8 cellular contexts compared by ENCODE assay signal in the genomic region with DNA sequence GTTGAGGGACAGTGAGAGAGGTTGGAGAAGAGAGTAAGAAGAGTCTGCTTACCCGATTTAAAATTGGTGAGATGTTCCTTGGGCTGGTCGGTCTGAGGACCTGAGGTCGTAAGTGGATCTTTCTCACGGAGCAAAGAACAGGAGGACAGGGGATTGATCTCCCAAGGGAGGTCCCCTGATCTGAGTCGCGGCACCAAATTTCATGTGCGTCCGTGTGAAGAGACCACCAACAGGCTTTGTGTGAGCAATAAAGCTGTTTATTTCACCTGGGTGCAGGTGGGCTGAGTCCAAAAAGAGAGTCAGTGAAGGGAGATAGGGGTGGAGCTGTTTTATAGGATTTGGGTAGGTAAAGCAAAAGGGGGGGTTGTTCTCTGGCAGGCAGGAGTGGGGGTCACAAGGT. TPM values are rescaled to one million over a fixed set of nuclear protein-coding genes. Genes with fewer than 3 reads are reported as not detected.
"Had no signal": no experiment of that assay in that cellular context is flagged by ENCODE, and none has a peak within 500 bp of the region (broad histone marks: within the 10 kb centered on the region; RNA-seq: fewer than 3 reads in every experiment).

No MANE protein-coding gene starts in this region.

RNA-seq across cellular contexts. Expression of gene TRDN, which starts 49.3 kb away (rescaled TPM):
- total RNA-seq: natural killer cell, osteoblast, pulmonary artery endothelial cell, smooth muscle cell, spleen, suprapubic skin, vagina had no signal
- polyA plus RNA-seq: neural cell had no signal
